22 cellular contexts compared by ENCODE assay signal in the genomic region with DNA sequence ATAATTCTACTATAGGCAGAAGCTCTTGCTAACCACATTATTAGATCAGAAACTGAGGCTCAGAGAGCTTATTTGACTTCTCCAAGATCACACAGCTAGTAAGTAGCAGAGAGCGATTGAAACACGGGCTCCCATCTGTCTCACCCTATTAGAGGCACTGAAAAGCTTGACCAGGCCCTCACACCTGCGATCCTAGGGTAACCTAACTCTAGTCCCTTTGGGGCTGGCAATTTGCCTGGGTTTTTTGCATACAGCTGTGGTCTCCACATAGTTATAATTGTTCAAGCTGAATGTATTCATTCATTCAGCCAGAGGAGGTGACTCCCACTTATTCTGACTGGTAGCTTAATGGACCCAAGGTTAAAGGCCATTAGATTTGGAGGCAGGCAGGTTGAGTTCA.
"Had no signal": no experiment of that assay in that cellular context is flagged by ENCODE, and none has a peak within 500 bp of the region (broad histone marks: within the 10 kb centered on the region; RNA-seq: fewer than 3 reads in every experiment).

No MANE protein-coding gene starts in this region.

- H3K4me3 ChIP-seq: adrenal gland, coronary artery, PC-9 had no signal

- DNase-seq: activated CD4-positive, alpha-beta T cell treated with anti-CD3 and anti-CD28 coated beads for 48 hours; activated CD4-positive, alpha-beta T cell treated with anti-CD3 and anti-CD28 coated beads, Interleukin-2, amount 50 U/mL, for 4 hours; activated CD4-positive, CD25-positive, alpha-beta regulatory T cell treated with anti-CD3 and anti-CD28 coated beads, Interleukin-2, amount 50 U/mL, for 72 hours; activated CD8-positive, alpha-beta memory T cell treated with anti-CD3 and anti-CD28 coated beads, Interleukin-2, amount 50 U/mL, for 48 hours; activated CD8-positive, alpha-beta T cell treated with anti-CD3 and anti-CD28 coated beads, Interleukin-2, amount 10 ng/mL, durations not matched to agents 7 days and 5 days; activated naive CD4-positive, alpha-beta T cell treated with anti-CD3 and anti-CD28 coated beads, Interleukin-2, amount 50 U/mL, for 16 hours; activated naive CD8-positive, alpha-beta T cell treated with anti-CD3 and anti-CD28 coated beads, Interleukin-2, amount 10 ng/mL, durations not matched to agents 7 days and 5 days; activated T-cell treated with anti-CD3 and anti-CD28 coated beads, Interleukin-2, amount 50 U/mL, for 1 hour; adrenal gland; anterior cingulate cortex; central memory CD4-positive, alpha-beta T cell; KBM-7; NCI-H1105 treated with DMSO at 0.1 percent for 48 hours; NCI-H1436 treated with DMSO at 0.1 percent for 48 hours; NCI-H187; NCI-H446; NCI-H524; PC-9; SHP77 treated with DMSO at 0.1 percent for 48 hours; T-helper 17 cell; T-helper 9 cell had no signal

- H3K27ac ChIP-seq: adrenal gland, coronary artery, PC-9 had no signal

- H3K4me1 ChIP-seq: adrenal gland had no signal

- H3K36me3 ChIP-seq: adrenal gland had no signal

- H3K9me3 ChIP-seq: adrenal gland had no signal

- H3K27me3 ChIP-seq: adrenal gland had no signal
